In the genomic region with DNA sequence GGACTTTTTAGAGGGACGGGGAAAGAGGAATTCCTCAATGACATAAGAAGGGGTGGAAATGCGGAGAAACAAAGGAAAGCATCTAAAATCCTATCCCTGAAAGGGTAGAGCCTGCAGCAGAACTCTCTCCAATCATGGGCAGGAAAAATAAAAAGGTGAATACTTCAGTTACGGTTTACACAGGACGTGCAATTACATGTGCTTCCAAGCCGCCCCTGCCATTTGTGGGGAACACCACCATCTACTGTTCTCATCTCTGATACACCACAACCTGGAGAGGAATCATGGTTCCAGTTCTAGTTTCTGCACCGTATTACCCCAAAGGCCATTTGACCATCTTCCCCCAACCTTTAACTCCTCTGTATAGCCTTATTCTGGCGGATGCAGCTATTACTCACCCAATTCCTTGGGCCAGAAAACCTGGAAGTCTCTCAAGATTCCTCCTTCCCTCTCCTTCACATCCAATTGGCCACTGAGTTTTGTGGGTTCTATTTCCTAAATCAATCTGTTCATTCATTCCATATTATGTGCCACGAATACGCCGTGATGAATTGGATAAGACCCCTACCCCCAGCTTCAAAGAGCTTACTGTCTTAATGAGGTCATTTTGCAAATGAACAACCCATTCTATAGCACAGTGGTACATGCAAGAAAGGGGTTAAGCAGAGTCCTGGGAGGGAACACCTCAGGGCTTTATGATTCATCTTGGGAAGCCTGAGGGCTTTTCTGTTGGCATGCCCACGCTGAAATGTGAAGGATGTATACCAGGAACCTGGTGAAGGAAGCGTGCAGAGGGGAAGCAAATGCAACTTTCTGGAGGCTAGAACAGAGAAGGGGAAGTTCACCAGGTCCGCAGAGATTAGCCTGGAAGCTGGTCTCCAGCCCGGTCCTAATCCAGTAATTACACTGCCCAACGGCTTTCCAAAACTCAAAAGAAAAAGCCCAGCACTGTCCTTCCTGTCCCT, we compare ENCODE assay signal across 8 cellular contexts. TPM values are rescaled to one million over a fixed set of nuclear protein-coding genes. Genes with fewer than 3 reads are reported as not detected.
DNase-seq lines count a peak whose midpoint lies in the region; ATAC-seq and TF ChIP-seq lines count a peak whose summit lies in the region.

No MANE protein-coding gene starts in this region.

- H3F3A ChIP-seq in PC-3 (ENCODE audit: low read length, unreplicated experiment) = peaks cover 13% of the 10 kb centered on the region

- no peaks in the 10 kb centered on the region for H3K27me3 ChIP-seq in PC-3 (ENCODE audit: low read length)
- H3K27me3 ChIP-seq in BE2C = no peaks in the 10 kb centered on the region

- peaks cover 10% of the 10 kb centered on the region; the same call in 1 of the 2 replicates for H3K36me3 ChIP-seq in PC-3 (ENCODE audit: low read depth, low read length)
- H3K36me3 ChIP-seq in BE2C = no peaks in the 10 kb centered on the region

- no peak for ATAC-seq in PC-3
- ATAC-seq in stimulated activated memory B cell treated with anti-CD40 and anti-IgM and Interleukin-4, amounts not matched to agents 10 μg/mL and 1 μg/mL and 100 μg/mL, for 72 hours = no peak

- H3K4me3 ChIP-seq in PC-3 (ENCODE audit: low read length) = peak overlapping the region; percentile 70; the same call in 1 of the 2 replicates
- H3K4me3 ChIP-seq in fibroblast of the aortic adventitia (ENCODE audit: low read depth, low read length) = no peak overlapping the region
- H3K4me3 ChIP-seq in BE2C (ENCODE audit: low read depth, low read length) = no peak overlapping the region

- H3K27ac ChIP-seq in PC-3 (ENCODE audit: low read length) = peak overlapping the region; percentile 78

- no peaks in the 10 kb centered on the region for H4K20me1 ChIP-seq in PC-3 (ENCODE audit: low read length)

- H3K79me2 ChIP-seq in PC-3 (ENCODE audit: low read length) = peaks cover 11% of the 10 kb centered on the region

- H3K36me3 Mint-ChIP-seq in stimulated activated memory B cell treated with anti-CD40 and anti-IgM and Interleukin-4, amounts not matched to agents 10 μg/mL and 1 μg/mL and 100 μg/mL, for 72 hours = peaks cover 7% of the 10 kb centered on the region

- H3K9me2 ChIP-seq in PC-3 (replicated peaks; ENCODE audit: low read length) = no peaks in the 10 kb centered on the region

- H3K27me3 Mint-ChIP-seq in stimulated activated memory B cell treated with anti-CD40 and anti-IgM and Interleukin-4, amounts not matched to agents 10 μg/mL and 1 μg/mL and 100 μg/mL, for 72 hours = no peaks in the 10 kb centered on the region

- BruUV-seq in PC-3 (replicated peaks; lab: Mats Ljungman, UMichigan) = TSS peak; percentile 21

- H3K4me3 Mint-ChIP-seq in stimulated activated memory B cell treated with anti-CD40 and anti-IgM and Interleukin-4, amounts not matched to agents 10 μg/mL and 1 μg/mL and 100 μg/mL, for 72 hours = peak overlapping the region; percentile 75

- POLR2A ChIA-PET in PC-3 (lab: Charles Lee; ENCODE audit: unreplicated experiment) = no interaction called here

- H3K4me1 ChIP-seq in PC-3 (ENCODE audit: insufficient read depth, low read length) (peaks cover 42% of the 10 kb centered on the region), BE2C (no peaks in the 10 kb centered on the region)

- DNase-seq in NCI-H1092 treated with DMSO at 0.1 percent for 48 hours (lab: John Stamatoyannopoulos, UW) (peak; percentile 25), NCI-H1092 (lab: John Stamatoyannopoulos, UW) (no peak), PC-3 (peak; percentile 56), fibroblast of the aortic adventitia (ENCODE audit: low read depth) (peak; percentile 54), LoVo (ENCODE audit: low spot score) (no peak), BE2C (no peak)
- DNase-seq in effector CD4-positive, alpha-beta T cell = no peak

- CTCF ChIA-PET in PC-3 (lab: Charles Lee) = interaction anchor here (0.5 kb wide), 1 partner anchor 1015 kb away, joined by 9 read pairs; no protein-coding TSS in a partner anchor

- peak overlapping the region; percentile 81 for H3K9ac ChIP-seq in PC-3 (ENCODE audit: low read length)

- intact Hi-C loops in PC-3 (cut with micrococcal nuclease) = loop anchor here (5.0 kb wide), 3 partner anchors 69 to 294 kb away; no protein-coding TSS in a partner anchor

- H3K27ac Mint-ChIP-seq in stimulated activated memory B cell treated with anti-CD40 and anti-IgM and Interleukin-4, amounts not matched to agents 10 μg/mL and 1 μg/mL and 100 μg/mL, for 72 hours = peak overlapping the region; percentile 64

- peak overlapping the region; percentile 84 for H3K4me2 ChIP-seq in PC-3 (ENCODE audit: low read length)

- 0 out of 2 replicates have a peak overlapping the region, but pooled peaks have one; percentile 86 for H2AFZ ChIP-seq in PC-3 (ENCODE audit: low read length)

- no peaks in the 10 kb centered on the region for H3K9me3 Mint-ChIP-seq in stimulated activated memory B cell treated with anti-CD40 and anti-IgM and Interleukin-4, amounts not matched to agents 10 μg/mL and 1 μg/mL and 100 μg/mL, for 72 hours

- H3K9me3 ChIP-seq in PC-3 (ENCODE audit: low read length) (no peaks in the 10 kb centered on the region), BE2C (no peaks in the 10 kb centered on the region)

- peaks cover 14% of the 10 kb centered on the region for H3K4me1 Mint-ChIP-seq in stimulated activated memory B cell treated with anti-CD40 and anti-IgM and Interleukin-4, amounts not matched to agents 10 μg/mL and 1 μg/mL and 100 μg/mL, for 72 hours

- TF ChIP-seq CTCF in PC-3 (conservative IDR thresholded peaks at IDR 0.05; ENCODE audit: low read depth, low read length) = no peak
- no peak for TF ChIP-seq CTCF in fibroblast of the aortic adventitia (IDR thresholded peaks at IDR 0.05; ENCODE audit: insufficient read depth, low read length)
- TF ChIP-seq CTCF in BE2C (IDR thresholded peaks at IDR 0.05; ENCODE audit: low read depth, low read length) = no peak

RNA-seq across cellular contexts. Expression of a gene that starts 1.4 kb away (rescaled TPM):
- total RNA-seq in PC-3 (2014; rRNA removed) (28.6 and 30.3 TPM in 2 replicates), fibroblast of the aortic adventitia (ENCODE audit: low replicate concordance) (29.4 and 35.2 TPM in 2 replicates)
- polyA plus RNA-seq in BE2C (2012; ENCODE audit: insufficient read depth, insufficient read length, low read depth) = 17.6 TPM

Comparison
In these comparisons a context has a peak if more than half of its experiments do, and no peak if none do; other contexts are left out.
1. DNase-seq: peak in NCI-H1092 treated with DMSO at 0.1 percent for 48 hours (single experiment), PC-3 (single experiment) and fibroblast of the aortic adventitia (single experiment); none in NCI-H1092 (single experiment), effector CD4-positive, alpha-beta T cell (single experiment), LoVo (single experiment) and BE2C (single experiment).